12 cellular contexts compared by ENCODE assay signal in the genomic region with DNA sequence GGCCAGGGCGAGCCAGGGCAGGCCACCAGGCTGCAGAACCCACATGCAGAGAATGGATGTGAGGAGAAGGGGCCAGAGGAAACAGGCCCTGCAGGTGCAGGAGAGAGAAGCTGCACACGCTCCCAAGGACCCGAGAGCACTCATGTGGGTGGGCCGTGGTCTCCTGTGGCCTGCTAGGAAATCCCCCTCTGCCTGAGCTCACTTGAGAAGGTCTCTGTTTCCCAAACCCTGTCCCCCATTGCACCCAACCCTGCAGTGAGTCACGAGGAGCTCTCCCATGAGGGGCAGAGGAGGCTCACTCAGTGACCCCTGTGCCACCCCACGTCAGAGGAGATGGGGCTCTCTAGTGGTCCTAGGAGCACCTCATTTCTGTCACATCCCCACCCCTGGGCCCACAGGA.
DNase-seq lines count a peak whose midpoint lies in the region; ATAC-seq lines count a peak whose summit lies in the region.
"Had no signal": no experiment of that assay in that cellular context is flagged by ENCODE, and none has a peak within 500 bp of the region (broad histone marks: within the 10 kb centered on the region; RNA-seq: fewer than 3 reads in every experiment).

No MANE protein-coding gene starts in this region.

- DNase-seq in activated naive CD4-positive, alpha-beta T cell treated with Interleukin-2 at 50 U/mL for 16 hours: peak; percentile 73
- no peak for DNase-seq in activated naive CD4-positive, alpha-beta T cell (lab: John Stamatoyannopoulos, UW)
- peak; percentile 72 to 80 for DNase-seq in activated CD4-positive, alpha-beta T cell treated with anti-CD3 and anti-CD28 coated beads, Interleukin-2, amount 50 U/mL, for 48 hours
- DNase-seq in naive B cell (peak; percentile 33), amygdala (lab: John Stamatoyannopoulos, UW) (no peak), NCI-H1092 (lab: John Stamatoyannopoulos, UW) (no peak), SKM-1 treated with dmso at 0.1 percent for 144 hours (lab: John Stamatoyannopoulos, UW; ENCODE audit: unreplicated experiment) (no peak), SW480 (ENCODE audit: low spot score) (no peak)
- DNase-seq: left colon, NCI-H146, retina, SHP77 had no signal

- ATAC-seq in naive B cell (ENCODE audit: low read depth in 2 of 2): peak in 1 of 2 donors; percentile 4
- ATAC-seq: left colon had no signal

- H3K36me3 Mint-ChIP-seq in naive B cell: no peaks in the 10 kb centered on the region

- H3K27ac Mint-ChIP-seq in naive B cell: peak overlapping the region; percentile 70 to 95 (median 77)

- no peaks in the 10 kb centered on the region for H3K27me3 Mint-ChIP-seq in naive B cell

- peak overlapping the region in 6 of 8 donors; percentile 40 to 73 (median 62) for H3K4me3 Mint-ChIP-seq in naive B cell

- no peaks in the 10 kb centered on the region for H3K9me3 Mint-ChIP-seq in naive B cell

- peaks cover 50 to 85% (median 73%) of the 10 kb centered on the region in 3 donors for H3K4me1 Mint-ChIP-seq in naive B cell

Comparison
In these comparisons a context has a peak if more than half of its experiments do, and no peak if none do; other contexts are left out.
1. DNase-seq: peak in activated naive CD4-positive, alpha-beta T cell treated with Interleukin-2 at 50 U/mL for 16 hours (single experiment), activated CD4-positive, alpha-beta T cell treated with anti-CD3 and anti-CD28 coated beads, Interleukin-2, amount 50 U/mL, for 48 hours (2 of 2) and naive B cell (single experiment); none in activated naive CD4-positive, alpha-beta T cell (0 of 4), amygdala (0 of 56), NCI-H1092 (single experiment), SKM-1 treated with dmso at 0.1 percent for 144 hours (single experiment) and SW480 (single experiment).